ENCODE assay signal across 1 cellular context in genomic region chr17:81003711-81004335, GRCh38.
TF ChIP-seq lines count a peak whose summit lies in the region.

No MANE protein-coding gene starts in this region.

TF ChIP-seq in K562, 482 proteins besides CTCF, POLR2A, EP300 and RAD21 (continued from another document and continues in another):
- no peak for TF ChIP-seq ARID4B (CRISPR knock-in tag; IDR thresholded peaks at IDR 0.05)
- TF ChIP-seq ZNF511 (CRISPR knock-in tag; IDR thresholded peaks at IDR 0.05) = no peak
- no peak for TF ChIP-seq SRSF7 (optimal IDR thresholded peaks at IDR 0.05; ENCODE audit: low read depth, low read length)
- TF ChIP-seq PURB (CRISPR knock-in tag; IDR thresholded peaks at IDR 0.05; ENCODE audit: low read depth) = no peak
- no peak for TF ChIP-seq HNRNPLL (IDR thresholded peaks at IDR 0.05; ENCODE audit: low read depth, low read length, poor library complexity, severe bottlenecking)
- peak; percentile 99 for TF ChIP-seq ZNF146 (CRISPR knock-in tag; IDR thresholded peaks at IDR 0.05; ENCODE audit: unreplicated experiment)
- TF ChIP-seq ZNF184 (CRISPR knock-in tag; IDR thresholded peaks at IDR 0.05) = peak; percentile 60
- no peak for TF ChIP-seq ZNF239 (CRISPR knock-in tag; IDR thresholded peaks at IDR 0.05)
- peak; percentile 66 for TF ChIP-seq RAD51 (IDR thresholded peaks at IDR 0.05; ENCODE audit: borderline replicate concordance, low read depth)
- no peak for TF ChIP-seq XRCC5 (IDR thresholded peaks at IDR 0.05; ENCODE audit: low read depth, low read length)
- no peak for TF ChIP-seq HNRNPUL1 (IDR thresholded peaks at IDR 0.05; ENCODE audit: low read length)
- peak; percentile 26; the same call in 1 of the 2 replicates for TF ChIP-seq TFAP4 (CRISPR knock-in tag; IDR thresholded peaks at IDR 0.05; ENCODE audit: borderline replicate concordance)
- no peak for TF ChIP-seq CTBP1 (IDR thresholded peaks at IDR 0.05; ENCODE audit: borderline replicate concordance)
- TF ChIP-seq MITF (IDR thresholded peaks at IDR 0.05) = no peak; the same call in 1 of the 2 replicates
- peak; percentile 49; the same call in 1 of the 2 replicates for TF ChIP-seq BCOR (IDR thresholded peaks at IDR 0.05)
- no peak for TF ChIP-seq ZNF431 (CRISPR knock-in tag; IDR thresholded peaks at IDR 0.05)
- TF ChIP-seq ZNF436 (CRISPR knock-in tag; IDR thresholded peaks at IDR 0.05) = no peak
- no peak for TF ChIP-seq ZNF785 (CRISPR knock-in tag; IDR thresholded peaks at IDR 0.05)
- no peak for TF ChIP-seq DPF2 (IDR thresholded peaks at IDR 0.05)
- no peak for TF ChIP-seq IRF1 (CRISPR knock-in tag; IDR thresholded peaks at IDR 0.05; ENCODE audit: borderline replicate concordance)
- no peak for TF ChIP-seq SNRNP70 (optimal IDR thresholded peaks at IDR 0.05; ENCODE audit: low read depth, low read length)
- TF ChIP-seq KDM5B (IDR thresholded peaks at IDR 0.05; ENCODE audit: insufficient replicate concordance, low read depth, low read length) = peak; percentile 38
- TF ChIP-seq BRCA1 (IDR thresholded peaks at IDR 0.05) = no peak
- no peak for TF ChIP-seq BRCA1 (CRISPR knock-in tag; IDR thresholded peaks at IDR 0.05)
- no peak for TF ChIP-seq SMARCB1 (IDR thresholded peaks at IDR 0.05; ENCODE audit: insufficient read length, low read depth)
- no peak for TF ChIP-seq TEAD1 (CRISPR knock-in tag; IDR thresholded peaks at IDR 0.05)
- 0 out of 2 replicates have a peak, but pooled peaks have one; percentile 20 for TF ChIP-seq MYC (IDR thresholded peaks at IDR 0.05; ENCODE audit: low read depth, low read length)
- TF ChIP-seq MYC (CRISPR knock-in tag; IDR thresholded peaks at IDR 0.05; ENCODE audit: borderline replicate concordance, low read depth) = no peak
- peak; percentile 67 for TF ChIP-seq POLR2G (IDR thresholded peaks at IDR 0.05; ENCODE audit: low read depth, low read length)
- TF ChIP-seq HNRNPL (IDR thresholded peaks at IDR 0.05; ENCODE audit: low read depth, low read length) = no peak
- TF ChIP-seq ETV6 (IDR thresholded peaks at IDR 0.05; ENCODE audit: borderline replicate concordance in 1 of 2, low read depth in 2 of 2, low read length in 1 of 2) = no peak
- no peak for TF ChIP-seq ETV6 (CRISPR knock-in tag; IDR thresholded peaks at IDR 0.05; ENCODE audit: borderline replicate concordance)
- no peak for TF ChIP-seq MIER1 (IDR thresholded peaks at IDR 0.05; ENCODE audit: low read depth)
- TF ChIP-seq HDGF (IDR thresholded peaks at IDR 0.05) = no peak
- no peak for TF ChIP-seq ARID2 (IDR thresholded peaks at IDR 0.05)
- no peak for TF ChIP-seq ZNF217 (CRISPR knock-in tag; IDR thresholded peaks at IDR 0.05)
- TF ChIP-seq BHLHE40 (IDR thresholded peaks at IDR 0.05; ENCODE audit: low read length) = peak; percentile 89
- TF ChIP-seq TCF3 (CRISPR knock-in tag; IDR thresholded peaks at IDR 0.05) = no peak
- no peak for TF ChIP-seq POU5F1 (IDR thresholded peaks at IDR 0.05; ENCODE audit: borderline replicate concordance, low read depth, low read length, partially characterized antibody)
- TF ChIP-seq REST (CRISPR knock-in tag; IDR thresholded peaks at IDR 0.05; ENCODE audit: low read depth) = no peak
- TF ChIP-seq ZNF253 (CRISPR knock-in tag; conservative IDR thresholded peaks at IDR 0.05) = no peak
- TF ChIP-seq YY1 (IDR thresholded peaks at IDR 0.05; ENCODE audit: borderline replicate concordance in 1 of 3, control insufficient read depth in 1 of 3, extremely low read depth in 1 of 3, insufficient read depth in 3 of 3, insufficient read length in 1 of 3, insufficient replicate concordance in 2 of 3, low read depth in 1 of 3, low read length in 2 of 3) = peak in 1 of 3 experiments; percentile 4
- peak; percentile 30; the same call in 1 of the 2 replicates for TF ChIP-seq VEZF1 (CRISPR knock-in tag; IDR thresholded peaks at IDR 0.05)
- no peak for TF ChIP-seq ZBTB49 (CRISPR knock-in tag; IDR thresholded peaks at IDR 0.05; ENCODE audit: borderline replicate concordance)
- TF ChIP-seq ZNF778 (CRISPR knock-in tag; IDR thresholded peaks at IDR 0.05) = no peak
- no peak for TF ChIP-seq SIRT6 (IDR thresholded peaks at IDR 0.05; ENCODE audit: low read depth, low read length)
- no peak for TF ChIP-seq GATA2 (CRISPR knock-in tag; IDR thresholded peaks at IDR 0.05)
- TF ChIP-seq ZNF347 (CRISPR knock-in tag; IDR thresholded peaks at IDR 0.05; ENCODE audit: low read depth) = no peak
- no peak for TF ChIP-seq MECOM (CRISPR knock-in tag; IDR thresholded peaks at IDR 0.05)
- no peak for TF ChIP-seq KAT7 (CRISPR knock-in tag; IDR thresholded peaks at IDR 0.05; ENCODE audit: borderline replicate concordance)
- peak in 1 of 2 experiments; percentile 39; a peak in 1 of 4 replicates for TF ChIP-seq RCOR1 (IDR thresholded peaks at IDR 0.05; ENCODE audit: borderline replicate concordance in 1 of 2, low read depth in 2 of 2, low read length in 2 of 2)
